ENCODE assay signal across 8 cellular contexts in genomic region chr20:58388882-58389323, GRCh38. TPM values are rescaled to one million over a fixed set of nuclear protein-coding genes. Genes with fewer than 3 reads are reported as not detected.
A peak's percentile ranks its signal among the peaks of the same experiment; 100 is the strongest.
DNase-seq lines count a peak whose midpoint lies in the region; ATAC-seq and TF ChIP-seq lines count a peak whose summit lies in the region.

A gene with protein sequence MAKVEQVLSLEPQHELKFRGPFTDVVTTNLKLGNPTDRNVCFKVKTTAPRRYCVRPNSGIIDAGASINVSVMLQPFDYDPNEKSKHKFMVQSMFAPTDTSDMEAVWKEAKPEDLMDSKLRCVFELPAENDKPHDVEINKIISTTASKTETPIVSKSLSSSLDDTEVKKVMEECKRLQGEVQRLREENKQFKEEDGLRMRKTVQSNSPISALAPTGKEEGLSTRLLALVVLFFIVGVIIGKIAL (plus strand): TSS chr20:58389229. CDS start chr20:58389460, 231 bp downstream.

- WGBS in heart right ventricle, 2 donors, result 0 to 1% methylated on average over 45 to 51 of the region's 51 CpGs

- H3K36me3 ChIP-seq in heart right ventricle, result peaks cover 0 to 13% (median 0%) of the 10 kb centered on the region in 9 donors
- H3K36me3 ChIP-seq in upper lobe of right lung, result no peaks in the 10 kb centered on the region

- peak within 1 kb of the TSS; percentile 98 for H3K27ac Mint-ChIP-seq in progenitor cell of endocrine pancreas

- ATAC-seq in HG02870 (IDR thresholded peaks at IDR 0.05; ENCODE audit: unreplicated experiment) (peak; percentile 91), heart right ventricle (peak; percentile 99 to 100 (median 100)), upper lobe of right lung (peak; percentile 99)

- no peaks in the 10 kb centered on the region for H3K27me3 Mint-ChIP-seq in progenitor cell of endocrine pancreas

- no peaks in the 10 kb centered on the region for H3K9me3 Mint-ChIP-seq in progenitor cell of endocrine pancreas (ENCODE audit: low read depth)

- no peak for TF ChIP-seq CTCF in GM13977 (IDR thresholded peaks at IDR 0.05; ENCODE audit: extremely low read depth, insufficient read depth, missing control alignments)
- TF ChIP-seq CTCF in heart right ventricle (IDR thresholded peaks at IDR 0.05), result no peak
- no peak for TF ChIP-seq CTCF in progenitor cell of endocrine pancreas (IDR thresholded peaks at IDR 0.05; ENCODE audit: unreplicated experiment)
- TF ChIP-seq CTCF in upper lobe of right lung (IDR thresholded peaks at IDR 0.05), result no peak

- H3K27ac ChIP-seq in heart right ventricle (peak within 1 kb of the TSS; percentile 70 to 99 (median 96)), upper lobe of right lung (peak within 1 kb of the TSS; percentile 93)

- intact Hi-C loops in T-helper 1 cell treated with Interleukin-12 subunit alpha and Interleukin-12 subunit beta and Interleukin-4 antibody, amounts not matched to agents 30 ng/mL and 1 ng/mL, for 36 hours (cut with micrococcal nuclease), result loop anchor here (1.0 to 5.0 kb wide), 14 partner anchors 19 to 996 kb away; partner anchors contain the start of genes ATP5F1E, NELFCD and PRELID3B
- intact Hi-C loops in heart right ventricle (cut with DNase I) (loop anchor here in 5 of 10 donors (5.0 to 10.0 kb wide), 4 partner anchors 74 to 646 kb away; partner anchors contain the start of genes ATP5F1E (in 1 of the 5) and RAB22A (in 1 of the 5)), upper lobe of right lung (cut with DNase I) (no loop called here)

- peak within 1 kb of the TSS; percentile 68 to 95 (median 82) for H3K4me3 ChIP-seq in heart right ventricle
- H3K4me3 ChIP-seq in upper lobe of right lung, result peak within 1 kb of the TSS; percentile 84

- H3K27me3 ChIP-seq in heart right ventricle, result no peaks in the 10 kb centered on the region
- no peaks in the 10 kb centered on the region for H3K27me3 ChIP-seq in upper lobe of right lung

- DNase-seq in GM13977 (ENCODE audit: low spot score), result peak; percentile 95
- DNase-seq in NCI-H146 (lab: John Stamatoyannopoulos, UW), result peak; percentile 96
- peak; percentile 90 for DNase-seq in amniotic epithelial cell (ENCODE audit: low read depth)
- DNase-seq in heart right ventricle, result peak; percentile 94 to 97
- peak; percentile 97 for DNase-seq in progenitor cell of endocrine pancreas (ENCODE audit: low spot score, unreplicated experiment)
- DNase-seq in upper lobe of right lung, result peak; percentile 98

- peaks cover 17% of the 10 kb centered on the region for H3K4me1 Mint-ChIP-seq in progenitor cell of endocrine pancreas (ENCODE audit: low read depth)

- H3K4me3 Mint-ChIP-seq in progenitor cell of endocrine pancreas (ENCODE audit: low read depth), result peak within 1 kb of the TSS; percentile 88

- in situ Hi-C loops in GM13977 (cut with MboI; ENCODE audit: low pct_unique_long_range_greater_than_20kb, low sequenced_read_pairs, unreplicated experiment), result no loop called here

- H3K4me1 ChIP-seq in heart right ventricle, result peaks cover 3 to 47% (median 38%) of the 10 kb centered on the region in 9 donors
- H3K4me1 ChIP-seq in upper lobe of right lung, result peaks cover 22% of the 10 kb centered on the region

- peaks cover 0 to 14% (median 0%) of the 10 kb centered on the region in 11 donors for H3K9me3 ChIP-seq in heart right ventricle
- no peaks in the 10 kb centered on the region for H3K9me3 ChIP-seq in upper lobe of right lung

- peaks cover 8% of the 10 kb centered on the region for H3K36me3 Mint-ChIP-seq in progenitor cell of endocrine pancreas (ENCODE audit: insufficient read depth)

RNA-seq across cellular contexts. Expression of the gene that starts here (rescaled TPM):
- total RNA-seq in T-helper 1 cell treated with Interleukin-12 subunit alpha and Interleukin-12 subunit beta and Interleukin-4 antibody, amounts not matched to agents 30 ng/mL and 1 ng/mL, for 36 hours, result 31.9 and 32.4 TPM in 2 replicates
- total RNA-seq in heart right ventricle (10 to 100 TPM; 59.9 to 89.9 (median 70.8) TPM), progenitor cell of endocrine pancreas (53.8 and 56.3 TPM in 2 replicates), upper lobe of right lung (47.8 TPM)
- 10 to 100 TPM; 20.8 to 25.8 TPM for polyA plus RNA-seq in heart right ventricle

Comparison
In these comparisons a context has a peak if more than half of its experiments do, and no peak if none do; other contexts are left out.
1. Peak in every context shown above with its lines: DNase-seq, ATAC-seq, H3K4me3 ChIP-seq and H3K27ac ChIP-seq.